Comparison of ENCODE assay signal across 1 cellular context in the genomic region with DNA sequence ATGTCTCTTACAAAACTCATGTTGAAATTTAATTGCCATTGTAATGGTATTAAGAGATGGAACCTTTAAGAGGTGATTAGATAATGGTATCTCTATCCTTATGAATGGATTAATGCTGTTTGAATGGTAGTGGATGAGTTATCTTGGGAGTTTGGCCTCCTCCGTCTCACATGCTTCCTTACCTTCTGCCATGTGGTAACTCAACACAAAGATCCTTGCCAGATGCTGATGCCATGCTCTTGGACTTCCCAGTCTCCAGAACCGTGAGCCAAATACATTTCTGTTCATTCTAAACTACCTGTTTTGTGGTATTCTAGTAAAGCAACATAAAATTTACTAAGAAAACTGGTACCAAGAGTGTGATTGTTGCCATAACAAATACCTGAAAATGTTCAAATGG.
TF ChIP-seq lines count a peak whose summit lies in the region.

No MANE protein-coding gene starts in this region.

TF ChIP-seq in GM12878, 131 proteins besides CTCF, POLR2A, EP300 and RAD21:
- no peak for TF ChIP-seq RAD51 (IDR thresholded peaks at IDR 0.05)
- TF ChIP-seq MYB (IDR thresholded peaks at IDR 0.05; ENCODE audit: borderline replicate concordance, low read depth, low read length) = no peak
- TF ChIP-seq, protein P1, sequence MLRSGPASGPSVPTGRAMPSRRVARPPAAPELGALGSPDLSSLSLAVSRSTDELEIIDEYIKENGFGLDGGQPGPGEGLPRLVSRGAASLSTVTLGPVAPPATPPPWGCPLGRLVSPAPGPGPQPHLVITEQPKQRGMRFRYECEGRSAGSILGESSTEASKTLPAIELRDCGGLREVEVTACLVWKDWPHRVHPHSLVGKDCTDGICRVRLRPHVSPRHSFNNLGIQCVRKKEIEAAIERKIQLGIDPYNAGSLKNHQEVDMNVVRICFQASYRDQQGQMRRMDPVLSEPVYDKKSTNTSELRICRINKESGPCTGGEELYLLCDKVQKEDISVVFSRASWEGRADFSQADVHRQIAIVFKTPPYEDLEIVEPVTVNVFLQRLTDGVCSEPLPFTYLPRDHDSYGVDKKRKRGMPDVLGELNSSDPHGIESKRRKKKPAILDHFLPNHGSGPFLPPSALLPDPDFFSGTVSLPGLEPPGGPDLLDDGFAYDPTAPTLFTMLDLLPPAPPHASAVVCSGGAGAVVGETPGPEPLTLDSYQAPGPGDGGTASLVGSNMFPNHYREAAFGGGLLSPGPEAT (IDR thresholded peaks at IDR 0.05; ENCODE audit: low read depth) = no peak
- no peak for TF ChIP-seq HDGF (IDR thresholded peaks at IDR 0.05)
- TF ChIP-seq IRF4 (IDR thresholded peaks at IDR 0.05; ENCODE audit: low read depth, low read length) = no peak
- TF ChIP-seq MTA3 (IDR thresholded peaks at IDR 0.05; ENCODE audit: borderline replicate concordance, low read length) = no peak
- TF ChIP-seq ZBED1 (IDR thresholded peaks at IDR 0.05; ENCODE audit: borderline replicate concordance) = no peak
- no peak for TF ChIP-seq NFIC (IDR thresholded peaks at IDR 0.05; ENCODE audit: low read depth, low read length)
- no peak for TF ChIP-seq ZNF207 (IDR thresholded peaks at IDR 0.05; ENCODE audit: borderline replicate concordance)
- TF ChIP-seq RELA (IDR thresholded peaks at IDR 0.05; ENCODE audit: borderline replicate concordance, partially characterized antibody) = no peak
- TF ChIP-seq EGR1 (IDR thresholded peaks at IDR 0.05; ENCODE audit: borderline replicate concordance in 1 of 2, low read depth in 2 of 2, low read length in 2 of 2) = no peak
- no peak for TF ChIP-seq SUZ12 (IDR thresholded peaks at IDR 0.05; ENCODE audit: unreplicated experiment)
- TF ChIP-seq SMC3 (IDR thresholded peaks at IDR 0.05; ENCODE audit: borderline replicate concordance, low read length) = no peak
- no peak for TF ChIP-seq ZNF622 (IDR thresholded peaks at IDR 0.05)
- TF ChIP-seq RUNX3 (IDR thresholded peaks at IDR 0.05; ENCODE audit: low read length) = no peak
- TF ChIP-seq, protein P2, sequence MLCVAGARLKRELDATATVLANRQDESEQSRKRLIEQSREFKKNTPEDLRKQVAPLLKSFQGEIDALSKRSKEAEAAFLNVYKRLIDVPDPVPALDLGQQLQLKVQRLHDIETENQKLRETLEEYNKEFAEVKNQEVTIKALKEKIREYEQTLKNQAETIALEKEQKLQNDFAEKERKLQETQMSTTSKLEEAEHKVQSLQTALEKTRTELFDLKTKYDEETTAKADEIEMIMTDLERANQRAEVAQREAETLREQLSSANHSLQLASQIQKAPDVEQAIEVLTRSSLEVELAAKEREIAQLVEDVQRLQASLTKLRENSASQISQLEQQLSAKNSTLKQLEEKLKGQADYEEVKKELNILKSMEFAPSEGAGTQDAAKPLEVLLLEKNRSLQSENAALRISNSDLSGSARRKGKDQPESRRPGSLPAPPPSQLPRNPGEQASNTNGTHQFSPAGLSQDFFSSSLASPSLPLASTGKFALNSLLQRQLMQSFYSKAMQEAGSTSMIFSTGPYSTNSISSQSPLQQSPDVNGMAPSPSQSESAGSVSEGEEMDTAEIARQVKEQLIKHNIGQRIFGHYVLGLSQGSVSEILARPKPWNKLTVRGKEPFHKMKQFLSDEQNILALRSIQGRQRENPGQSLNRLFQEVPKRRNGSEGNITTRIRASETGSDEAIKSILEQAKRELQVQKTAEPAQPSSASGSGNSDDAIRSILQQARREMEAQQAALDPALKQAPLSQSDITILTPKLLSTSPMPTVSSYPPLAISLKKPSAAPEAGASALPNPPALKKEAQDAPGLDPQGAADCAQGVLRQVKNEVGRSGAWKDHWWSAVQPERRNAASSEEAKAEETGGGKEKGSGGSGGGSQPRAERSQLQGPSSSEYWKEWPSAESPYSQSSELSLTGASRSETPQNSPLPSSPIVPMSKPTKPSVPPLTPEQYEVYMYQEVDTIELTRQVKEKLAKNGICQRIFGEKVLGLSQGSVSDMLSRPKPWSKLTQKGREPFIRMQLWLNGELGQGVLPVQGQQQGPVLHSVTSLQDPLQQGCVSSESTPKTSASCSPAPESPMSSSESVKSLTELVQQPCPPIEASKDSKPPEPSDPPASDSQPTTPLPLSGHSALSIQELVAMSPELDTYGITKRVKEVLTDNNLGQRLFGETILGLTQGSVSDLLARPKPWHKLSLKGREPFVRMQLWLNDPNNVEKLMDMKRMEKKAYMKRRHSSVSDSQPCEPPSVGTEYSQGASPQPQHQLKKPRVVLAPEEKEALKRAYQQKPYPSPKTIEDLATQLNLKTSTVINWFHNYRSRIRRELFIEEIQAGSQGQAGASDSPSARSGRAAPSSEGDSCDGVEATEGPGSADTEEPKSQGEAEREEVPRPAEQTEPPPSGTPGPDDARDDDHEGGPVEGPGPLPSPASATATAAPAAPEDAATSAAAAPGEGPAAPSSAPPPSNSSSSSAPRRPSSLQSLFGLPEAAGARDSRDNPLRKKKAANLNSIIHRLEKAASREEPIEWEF (IDR thresholded peaks at IDR 0.05; ENCODE audit: insufficient replicate concordance, low read depth, low read length) = no peak
- no peak for TF ChIP-seq SPI1 (IDR thresholded peaks at IDR 0.05; ENCODE audit: borderline replicate concordance, insufficient read depth, low read depth, low read length)
- no peak for TF ChIP-seq SIX5 (IDR thresholded peaks at IDR 0.05; ENCODE audit: low read depth, low read length, severe bottlenecking)
- no peak for TF ChIP-seq CBX3 (IDR thresholded peaks at IDR 0.05; ENCODE audit: borderline replicate concordance, low read depth)
- no peak for TF ChIP-seq SUPT20H (IDR thresholded peaks at IDR 0.05; ENCODE audit: borderline replicate concordance, control insufficient read depth, low read depth, low read length)
